ENCODE assay signal across 1 cellular context in genomic region chr18:50177294-50177992, GRCh38.
TF ChIP-seq lines count a peak whose summit lies in the region.

No MANE protein-coding gene starts in this region.

TF ChIP-seq in HEK293, 187 proteins besides CTCF, POLR2A, EP300 and RAD21 (continued from another document):
- TF ChIP-seq, protein P1, sequence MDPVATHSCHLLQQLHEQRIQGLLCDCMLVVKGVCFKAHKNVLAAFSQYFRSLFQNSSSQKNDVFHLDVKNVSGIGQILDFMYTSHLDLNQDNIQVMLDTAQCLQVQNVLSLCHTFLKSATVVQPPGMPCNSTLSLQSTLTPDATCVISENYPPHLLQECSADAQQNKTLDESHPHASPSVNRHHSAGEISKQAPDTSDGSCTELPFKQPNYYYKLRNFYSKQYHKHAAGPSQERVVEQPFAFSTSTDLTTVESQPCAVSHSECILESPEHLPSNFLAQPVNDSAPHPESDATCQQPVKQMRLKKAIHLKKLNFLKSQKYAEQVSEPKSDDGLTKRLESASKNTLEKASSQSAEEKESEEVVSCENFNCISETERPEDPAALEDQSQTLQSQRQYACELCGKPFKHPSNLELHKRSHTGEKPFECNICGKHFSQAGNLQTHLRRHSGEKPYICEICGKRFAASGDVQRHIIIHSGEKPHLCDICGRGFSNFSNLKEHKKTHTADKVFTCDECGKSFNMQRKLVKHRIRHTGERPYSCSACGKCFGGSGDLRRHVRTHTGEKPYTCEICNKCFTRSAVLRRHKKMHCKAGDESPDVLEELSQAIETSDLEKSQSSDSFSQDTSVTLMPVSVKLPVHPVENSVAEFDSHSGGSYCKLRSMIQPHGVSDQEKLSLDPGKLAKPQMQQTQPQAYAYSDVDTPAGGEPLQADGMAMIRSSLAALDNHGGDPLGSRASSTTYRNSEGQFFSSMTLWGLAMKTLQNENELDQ (tag by site-specific recombination; IDR thresholded peaks at IDR 0.05; ENCODE audit: low read depth) = no peak
- TF ChIP-seq ZNF133 (tag by site-specific recombination; IDR thresholded peaks at IDR 0.05) = no peak
- TF ChIP-seq ZNF530 (tag by site-specific recombination; IDR thresholded peaks at IDR 0.05; ENCODE audit: low read depth) = no peak
